In genomic region chr22:25404556-25404922, GRCh38 we compare ENCODE assay signal across 8 cellular contexts.
DNase-seq lines count a peak whose midpoint lies in the region; ATAC-seq and TF ChIP-seq lines count a peak whose summit lies in the region.

No MANE protein-coding gene starts in this region.

- H3K9me3 ChIP-seq in left ventricle myocardium inferior (replicated peaks) = no peaks in the 10 kb centered on the region

- H3K4me1 ChIP-seq in left ventricle myocardium inferior = peaks cover 63% of the 10 kb centered on the region

- H3K4me3 ChIP-seq in H7 (ENCODE audit: insufficient read depth, low read depth, low read length) = peak overlapping the region; percentile 70
- H3K4me3 ChIP-seq in left ventricle myocardium inferior = peak overlapping the region; percentile 88
- H3K4me3 ChIP-seq in skeletal muscle cell (ENCODE audit: low read depth, low read length) = peak overlapping the region; percentile 64

- peaks cover 35% of the 10 kb centered on the region for H3K4me1 Mint-ChIP-seq in activated CD8-positive, alpha-beta T cell treated with anti-CD3 and anti-CD28 coated beads for 36 hours (ENCODE audit: low read depth)

- peaks cover 6% of the 10 kb centered on the region for H3K36me3 Mint-ChIP-seq in activated CD8-positive, alpha-beta T cell treated with anti-CD3 and anti-CD28 coated beads for 36 hours (ENCODE audit: low read depth)

- peak overlapping the region; percentile 94 for H3K27ac ChIP-seq in left ventricle myocardium inferior (replicated peaks)

- no peaks in the 10 kb centered on the region for H3K27me3 Mint-ChIP-seq in activated CD8-positive, alpha-beta T cell treated with anti-CD3 and anti-CD28 coated beads for 36 hours

- TF ChIP-seq CTCF in activated CD8-positive, alpha-beta T cell treated with anti-CD3 and anti-CD28 coated beads for 36 hours (IDR thresholded peaks at IDR 0.05) = no peak
- no peak for TF ChIP-seq CTCF in left ventricle myocardium inferior (IDR thresholded peaks at IDR 0.05; ENCODE audit: borderline replicate concordance)

- H3K36me3 ChIP-seq in H7 (replicated peaks; ENCODE audit: control insufficient read depth, insufficient read depth, low read length) (no peaks in the 10 kb centered on the region), left ventricle myocardium inferior (no peaks in the 10 kb centered on the region)

- DNase-seq in Ammon's horn (ENCODE audit: low spot score) (peak; percentile 2), H7 (no peak), left ventricle myocardium inferior (no peak), skeletal muscle cell (ENCODE audit: low read depth) (no peak), H4 (ENCODE audit: low spot score) (no peak), RKO (ENCODE audit: low spot score) (no peak)
- DNase-seq in activated CD8-positive, alpha-beta T cell treated with anti-CD3 and anti-CD28 coated beads for 36 hours = no peak
- no peak for DNase-seq in effector CD8-positive, alpha-beta T cell (lab: John Stamatoyannopoulos, UW)

- H3K27ac Mint-ChIP-seq in activated CD8-positive, alpha-beta T cell treated with anti-CD3 and anti-CD28 coated beads for 36 hours = no peak overlapping the region

- CTCF ChIA-PET in activated CD8-positive, alpha-beta T cell treated with anti-CD3 and anti-CD28 coated beads for 36 hours (lab: Charles Lee) = interaction anchor here (1.5 to 1.6 kb wide), 2 partner anchors 43 to 169 kb away, joined by 4 to 12 read pairs; no protein-coding TSS in a partner anchor

- no peaks in the 10 kb centered on the region for H3K9me3 Mint-ChIP-seq in activated CD8-positive, alpha-beta T cell treated with anti-CD3 and anti-CD28 coated beads for 36 hours

- POLR2A ChIA-PET in activated CD8-positive, alpha-beta T cell treated with anti-CD3 and anti-CD28 coated beads for 36 hours (lab: Charles Lee) = no interaction called here

- peak overlapping the region; percentile 95 for H3K4me3 Mint-ChIP-seq in activated CD8-positive, alpha-beta T cell treated with anti-CD3 and anti-CD28 coated beads for 36 hours

- intact Hi-C loops in activated CD8-positive, alpha-beta T cell treated with anti-CD3 and anti-CD28 coated beads for 36 hours (cut with micrococcal nuclease) = no loop called here
- intact Hi-C loops in left ventricle myocardium inferior (cut with micrococcal nuclease) = no loop called here

- no peaks in the 10 kb centered on the region; the same call in 1 of the 2 replicates for H3K27me3 ChIP-seq in H7 (ENCODE audit: control insufficient read depth, insufficient read depth, low read length)
- no peaks in the 10 kb centered on the region for H3K27me3 ChIP-seq in left ventricle myocardium inferior (ENCODE audit: low read depth)

- peak; percentile 10 for ATAC-seq in activated CD8-positive, alpha-beta T cell treated with anti-CD3 and anti-CD28 coated beads for 36 hours
